Comparison of ENCODE assay signal across 20 cellular contexts in the genomic region with DNA sequence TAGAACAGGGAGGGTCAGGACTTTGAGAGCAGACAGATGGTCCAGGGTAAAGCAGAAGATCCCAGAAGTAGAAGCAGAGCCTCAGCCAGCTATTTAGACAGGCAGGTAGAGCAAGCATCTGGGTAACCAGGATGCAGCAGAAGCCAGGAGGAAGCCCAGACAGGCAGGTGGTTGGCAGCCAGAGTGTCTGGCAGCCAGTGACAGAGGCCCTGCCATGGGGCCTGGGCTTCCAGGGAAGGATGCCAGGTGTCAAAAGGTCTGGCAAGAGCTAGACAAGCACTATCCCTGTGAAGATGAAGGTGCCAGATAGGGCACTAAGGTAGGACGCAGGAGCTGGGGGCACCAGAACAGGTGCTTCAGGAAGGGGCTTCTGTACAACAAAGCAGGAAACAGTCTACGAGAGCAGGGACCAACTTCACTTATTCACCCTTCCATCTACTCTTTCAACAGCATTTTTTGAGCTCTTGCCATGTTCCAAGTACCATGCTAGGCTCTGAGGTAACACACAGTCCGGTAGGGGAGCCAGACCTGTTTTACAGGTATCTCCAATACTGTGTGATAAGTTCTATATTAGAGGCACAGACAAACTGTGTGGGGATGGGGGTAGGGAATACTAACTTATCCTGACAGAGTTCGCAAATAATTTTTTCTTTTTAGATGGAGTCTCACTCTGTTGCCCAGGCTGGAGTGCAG. TPM values are rescaled to one million over a fixed set of nuclear protein-coding genes. Genes with fewer than 3 reads are reported as not detected.
DNase-seq lines count a peak whose midpoint lies in the region; ATAC-seq lines count a peak whose summit lies in the region.
"Had no signal": no experiment of that assay in that cellular context is flagged by ENCODE, and none has a peak within 500 bp of the region (broad histone marks: within the 10 kb centered on the region; RNA-seq: fewer than 3 reads in every experiment).

No MANE protein-coding gene starts in this region.

- peaks cover 25% of the 10 kb centered on the region for H3K4me1 Mint-ChIP-seq in activated naive CD8-positive, alpha-beta T cell treated with anti-CD3 and anti-CD28 coated beads, Interleukin-2, amount 50 U/mL, for 24 hours
- peaks cover 10% of the 10 kb centered on the region for H3K4me1 Mint-ChIP-seq in activated naive CD8-positive, alpha-beta T cell treated with anti-CD3 and anti-CD28 coated beads for 36 hours

- no peaks in the 10 kb centered on the region for H3K27me3 Mint-ChIP-seq in activated naive CD8-positive, alpha-beta T cell treated with anti-CD3 and anti-CD28 coated beads, Interleukin-2, amount 50 U/mL, for 24 hours
- no peaks in the 10 kb centered on the region for H3K27me3 Mint-ChIP-seq in activated naive CD8-positive, alpha-beta T cell treated with anti-CD3 and anti-CD28 coated beads for 36 hours

- H3K9me3 Mint-ChIP-seq in activated naive CD8-positive, alpha-beta T cell treated with anti-CD3 and anti-CD28 coated beads, Interleukin-2, amount 50 U/mL, for 24 hours = no peaks in the 10 kb centered on the region
- no peaks in the 10 kb centered on the region for H3K9me3 Mint-ChIP-seq in activated naive CD8-positive, alpha-beta T cell treated with anti-CD3 and anti-CD28 coated beads for 36 hours
- H3K9me3 Mint-ChIP-seq: activated T-cell treated with anti-CD3 and anti-CD28 coated beads, Interleukin-2, amount 50 U/mL, for 4 hours had no signal

- no peaks in the 10 kb centered on the region for H3K36me3 Mint-ChIP-seq in activated naive CD8-positive, alpha-beta T cell treated with anti-CD3 and anti-CD28 coated beads, Interleukin-2, amount 50 U/mL, for 24 hours (ENCODE audit: low read depth)
- H3K36me3 Mint-ChIP-seq in activated naive CD8-positive, alpha-beta T cell treated with anti-CD3 and anti-CD28 coated beads for 36 hours = peaks cover 3% of the 10 kb centered on the region

- H3K4me3 Mint-ChIP-seq in activated naive CD8-positive, alpha-beta T cell treated with anti-CD3 and anti-CD28 coated beads, Interleukin-2, amount 50 U/mL, for 24 hours = no peak overlapping the region
- no peak overlapping the region for H3K4me3 Mint-ChIP-seq in activated naive CD8-positive, alpha-beta T cell treated with anti-CD3 and anti-CD28 coated beads for 36 hours
- H3K4me3 Mint-ChIP-seq: activated T-cell treated with anti-CD3 and anti-CD28 coated beads, Interleukin-2, amount 50 U/mL, for 4 hours had no signal

- ATAC-seq in activated naive CD8-positive, alpha-beta T cell treated with anti-CD3 and anti-CD28 coated beads, Interleukin-2, amount 50 U/mL, for 24 hours = no peak
- peak; percentile 74 for ATAC-seq in left lobe of liver
- ATAC-seq in HG03196 (IDR thresholded peaks at IDR 0.05; ENCODE audit: unreplicated experiment) = no peak
- ATAC-seq: activated T-cell treated with anti-CD3 and anti-CD28 coated beads, Interleukin-2, amount 50 U/mL, for 4 hours; Panc1 had no signal

- peak overlapping the region; percentile 27 for H3K27ac Mint-ChIP-seq in activated naive CD8-positive, alpha-beta T cell treated with anti-CD3 and anti-CD28 coated beads, Interleukin-2, amount 50 U/mL, for 24 hours
- H3K27ac Mint-ChIP-seq in activated naive CD8-positive, alpha-beta T cell treated with anti-CD3 and anti-CD28 coated beads for 36 hours = no peak overlapping the region

- no peak for DNase-seq in activated naive CD8-positive, alpha-beta T cell treated with anti-CD3 and anti-CD28 coated beads, Interleukin-2, amount 50 U/mL, for 24 hours
- no peak for DNase-seq in activated naive CD8-positive, alpha-beta T cell treated with anti-CD3 and anti-CD28 coated beads for 36 hours
- DNase-seq in NCI-H2196 treated with DMSO at 0.1 percent for 48 hours (lab: John Stamatoyannopoulos, UW; ENCODE audit: unreplicated experiment) = peak; percentile 49
- peak; percentile 87 for DNase-seq in left lobe of liver (ENCODE audit: low spot score)
- DNase-seq in NCI-H226 = no peak
- DNase-seq in NCI-H2227 treated with DMSO at 0.1 percent for 48 hours (lab: John Stamatoyannopoulos, UW) = no peak
- DNase-seq in anterior cingulate cortex (lab: John Stamatoyannopoulos, UW) = no peak
- DNase-seq: activated CD4-positive, CD25-positive, alpha-beta regulatory T cell; activated T-cell treated with anti-CD3 and anti-CD28 coated beads, Interleukin-2, amount 50 U/mL, for 4 hours; AML-193; cortex of kidney; erythroblast; head of caudate nucleus; kidney; MV-4-11; NCI-H526 treated with DMSO at 0.1 percent for 48 hours; stimulated activated CD4-positive, alpha-beta T cell treated with anti-CD3 and anti-CD28 coated beads, Interleukin-12 subunit alpha, Interleukin-12 subunit beta, amount 100 ng/mL, for 4 hours had no signal

RNA-seq across cellular contexts. Expression of a gene that starts 38.1 kb away (rescaled TPM):
- not detected for total RNA-seq in activated naive CD8-positive, alpha-beta T cell treated with anti-CD3 and anti-CD28 coated beads for 36 hours
- total RNA-seq in left lobe of liver = 255 TPM
- total RNA-seq: activated T-cell treated with anti-CD3 and anti-CD28 coated beads, Interleukin-2, amount 50 U/mL, for 4 hours; posterior vena cava had no signal

RNA-seq across cellular contexts. Expression of a gene that starts 40.3 kb away (rescaled TPM):
- under 1 TPM; 0.41 to 0.58 TPM for total RNA-seq in activated naive CD8-positive, alpha-beta T cell treated with anti-CD3 and anti-CD28 coated beads for 36 hours
- 0.20 TPM for total RNA-seq in left lobe of liver

Comparison
In these comparisons a context has a peak if more than half of its experiments do, and no peak if none do; other contexts are left out.
1. DNase-seq: peak in NCI-H2196 treated with DMSO at 0.1 percent for 48 hours (single experiment) and left lobe of liver (single experiment); none in activated naive CD8-positive, alpha-beta T cell treated with anti-CD3 and anti-CD28 coated beads, Interleukin-2, amount 50 U/mL, for 24 hours (single experiment), activated naive CD8-positive, alpha-beta T cell treated with anti-CD3 and anti-CD28 coated beads for 36 hours (single experiment), NCI-H226 (single experiment), NCI-H2227 treated with DMSO at 0.1 percent for 48 hours (single experiment) and anterior cingulate cortex (0 of 58).
2. RNA of a gene that starts 38.1 kb away (total RNA-seq): 255 TPM in left lobe of liver (single experiment); not detected in activated naive CD8-positive, alpha-beta T cell treated with anti-CD3 and anti-CD28 coated beads for 36 hours; every median in the first group is over 100 times any median in the second.